ENCODE assay signal across 1 cellular context in genomic region chr1:52814465-52814864, GRCh38.
TF ChIP-seq lines count a peak whose summit lies in the region.

No MANE protein-coding gene starts in this region.

TF ChIP-seq in HepG2, 621 proteins besides CTCF, POLR2A, EP300 and RAD21 (continued from another document):
- peak; percentile 36; the same call in 1 of the 2 replicates for TF ChIP-seq FOXP4 (CRISPR knock-in tag; IDR thresholded peaks at IDR 0.05)
- 0 out of 2 replicates have a peak, but pooled peaks have one; percentile 59 for TF ChIP-seq MEIS2 (CRISPR knock-in tag; IDR thresholded peaks at IDR 0.05)
- TF ChIP-seq AGO1 (IDR thresholded peaks at IDR 0.05; ENCODE audit: low read depth, low read length, poor library complexity, severe bottlenecking), result no peak
- no peak for TF ChIP-seq KDM3A (CRISPR knock-in tag; IDR thresholded peaks at IDR 0.05; ENCODE audit: low read depth)
- TF ChIP-seq TERF1 (CRISPR knock-in tag; IDR thresholded peaks at IDR 0.05), result no peak
- peak; percentile 92 for TF ChIP-seq CEBPB (IDR thresholded peaks at IDR 0.05; ENCODE audit: borderline replicate concordance, low read depth, low read length)
- peak; percentile 72 for TF ChIP-seq FOSL2 (CRISPR knock-in tag; IDR thresholded peaks at IDR 0.05)
- peak; percentile 45; the same call in 1 of the 2 replicates for TF ChIP-seq ELF3 (CRISPR knock-in tag; IDR thresholded peaks at IDR 0.05)
- peak; percentile 32; the same call in 1 of the 2 replicates for TF ChIP-seq ZMYM3 (CRISPR knock-in tag; IDR thresholded peaks at IDR 0.05)
- peak; percentile 58; the same call in 1 of the 2 replicates for TF ChIP-seq SALL1 (CRISPR knock-in tag; IDR thresholded peaks at IDR 0.05)
